Comparison of ENCODE assay signal across 26 cellular contexts in genomic region chr12:45458238-45458637, GRCh38.
"Had no signal": no experiment of that assay in that cellular context is flagged by ENCODE, and none has a peak within 500 bp of the region (broad histone marks: within the 10 kb centered on the region; RNA-seq: fewer than 3 reads in every experiment).

No MANE protein-coding gene starts in this region.

- H3K4me1 ChIP-seq: esophagus muscularis mucosa, gastrocnemius medialis, stomach, testis, upper lobe of right lung had no signal

- H3K36me3 Mint-ChIP-seq: activated CD4-positive, alpha-beta memory T cell treated with anti-CD3 and anti-CD28 coated beads for 36 hours; activated CD8-positive, alpha-beta memory T cell treated with anti-CD3 and anti-CD28 coated beads, Interleukin-2, amount 10 ng/mL, durations not matched to agents 7 days and 5 days; brain; memory B cell; naive B cell; WTC11 had no signal

- H3K36me3 ChIP-seq: esophagus muscularis mucosa, gastrocnemius medialis, stomach, upper lobe of right lung had no signal

- ATAC-seq: activated CD8-positive, alpha-beta memory T cell treated with anti-CD3 and anti-CD28 coated beads, Interleukin-2, amount 10 ng/mL, durations not matched to agents 7 days and 5 days; activated T-helper 17 cell treated with anti-CD3 and anti-CD28 coated beads, Interleukin-2, amount 50 U/mL, for 72 hours; gastrocnemius medialis; mucosa of descending colon; upper lobe of right lung; WTC11 had no signal

- H3K9me3 Mint-ChIP-seq: activated CD4-positive, alpha-beta memory T cell treated with anti-CD3 and anti-CD28 coated beads for 36 hours; activated T-helper 17 cell treated with anti-CD3 and anti-CD28 coated beads, Interleukin-2, amount 50 U/mL, for 72 hours; brain; WTC11 had no signal

- H3K27me3 ChIP-seq: esophagus muscularis mucosa, gastrocnemius medialis, stomach, testis, upper lobe of right lung had no signal

- H3K4me1 Mint-ChIP-seq: activated CD8-positive, alpha-beta memory T cell treated with anti-CD3 and anti-CD28 coated beads, Interleukin-2, amount 10 ng/mL, durations not matched to agents 7 days and 5 days; activated T-helper 17 cell treated with anti-CD3 and anti-CD28 coated beads, Interleukin-2, amount 50 U/mL, for 72 hours; memory B cell; naive B cell; neural crest cell; WTC11 had no signal

- H3K4me3 Mint-ChIP-seq: activated CD4-positive, alpha-beta memory T cell treated with anti-CD3 and anti-CD28 coated beads for 36 hours; activated CD8-positive, alpha-beta memory T cell treated with anti-CD3 and anti-CD28 coated beads, Interleukin-2, amount 10 ng/mL, durations not matched to agents 7 days and 5 days; activated T-helper 17 cell treated with anti-CD3 and anti-CD28 coated beads, Interleukin-2, amount 50 U/mL, for 72 hours; brain; memory B cell; naive B cell; neural crest cell; WTC11 had no signal

- H3K9me3 ChIP-seq: esophagus muscularis mucosa, gastrocnemius medialis, mucosa of descending colon, stomach, testis, upper lobe of right lung had no signal

- DNase-seq: activated CD4-positive, alpha-beta memory T cell treated with anti-CD3 and anti-CD28 coated beads for 36 hours; activated CD4-positive, alpha-beta T cell treated with anti-CD3 and anti-CD28 coated beads for 4 hours; activated CD8-positive, alpha-beta memory T cell treated with anti-CD3 and anti-CD28 coated beads, Interleukin-2, amount 10 ng/mL, durations not matched to agents 7 days and 5 days; activated naive CD4-positive, alpha-beta T cell treated with Interleukin-2 at 50 U/mL for 16 hours; activated T-cell treated with anti-CD3 and anti-CD28 coated beads, Interleukin-2, amount 50 U/mL, for 1 hour; cerebellar nuclear complex; effector CD4-positive, alpha-beta T cell; gastrocnemius medialis; head of caudate nucleus; mucosa of descending colon; naive B cell; retina; small intestine; stimulated activated CD4-positive, alpha-beta T cell treated with anti-CD3 and anti-CD28 coated beads, Interleukin-15, amount 100 ng/mL, for 24 hours; stimulated activated CD4-positive, alpha-beta T cell treated with anti-CD3 and anti-CD28 coated beads, Interleukin-2, amount 100 ng/mL, for 48 hours; stomach; SW 1271; T-helper 2 cell; testis; upper lobe of right lung had no signal

- H3K27ac Mint-ChIP-seq: activated CD4-positive, alpha-beta memory T cell treated with anti-CD3 and anti-CD28 coated beads for 36 hours; activated CD8-positive, alpha-beta memory T cell treated with anti-CD3 and anti-CD28 coated beads, Interleukin-2, amount 10 ng/mL, durations not matched to agents 7 days and 5 days; activated T-helper 17 cell treated with anti-CD3 and anti-CD28 coated beads, Interleukin-2, amount 50 U/mL, for 72 hours; brain; memory B cell; naive B cell; WTC11 had no signal

- H3K27ac ChIP-seq: esophagus muscularis mucosa, gastrocnemius medialis, stomach, testis, upper lobe of right lung had no signal

- H3K4me3 ChIP-seq: esophagus muscularis mucosa, gastrocnemius medialis, mucosa of descending colon, stomach, testis, upper lobe of right lung had no signal

- H3K27me3 Mint-ChIP-seq: brain had no signal
